In the genomic region with DNA sequence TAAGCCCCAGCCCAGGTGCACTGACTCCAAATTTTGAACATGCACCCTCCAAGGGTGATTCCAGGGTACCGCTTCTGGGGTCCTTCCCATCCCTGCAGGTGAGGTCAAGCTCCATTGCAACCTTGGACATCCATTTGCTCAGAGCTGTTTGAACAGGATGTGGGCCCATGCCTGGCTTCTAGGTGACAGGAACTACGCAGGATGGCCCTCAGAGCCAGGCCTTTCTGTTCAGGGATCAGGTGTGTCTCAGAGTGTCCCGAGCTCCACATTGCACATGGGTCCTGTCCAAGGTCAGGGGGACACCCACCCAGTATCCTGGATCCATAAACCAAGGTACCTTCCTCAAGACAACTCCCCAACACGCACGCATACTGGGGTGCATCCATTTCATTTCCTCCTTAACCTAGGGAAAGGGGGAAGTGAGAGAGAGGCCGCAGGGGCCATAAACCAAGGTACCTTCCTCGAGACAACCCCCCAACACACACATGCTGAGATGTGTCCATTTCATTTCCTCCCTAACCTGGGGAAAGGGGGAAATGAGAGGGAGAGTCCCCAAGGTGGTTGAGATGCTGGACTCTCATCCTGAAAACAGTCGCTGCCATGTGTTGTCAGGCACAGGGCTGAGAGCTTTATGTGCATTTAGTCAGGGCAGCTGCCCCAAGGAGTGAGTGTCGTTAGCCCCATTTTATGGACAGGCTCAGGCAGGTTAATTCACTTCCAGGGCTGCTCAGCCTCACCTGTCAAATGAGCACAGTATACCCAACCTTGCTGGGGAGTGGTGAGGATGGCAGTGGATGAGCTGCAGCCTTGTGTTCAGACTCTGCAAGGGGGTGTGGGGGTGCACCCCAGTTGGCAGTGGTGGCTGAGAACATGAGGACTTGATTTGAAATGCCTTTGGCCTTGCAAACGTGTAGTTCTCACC, we compare ENCODE assay signal across 17 cellular contexts. TPM values are rescaled to one million over a fixed set of nuclear protein-coding genes. Genes with fewer than 3 reads are reported as not detected.
DNase-seq lines count a peak whose midpoint lies in the region; ATAC-seq and TF ChIP-seq lines count a peak whose summit lies in the region.
"Had no signal": no experiment of that assay in that cellular context is flagged by ENCODE, and none has a peak within 500 bp of the region (broad histone marks: within the 10 kb centered on the region; RNA-seq: fewer than 3 reads in every experiment).

No MANE protein-coding gene starts in this region.

- peak overlapping the region; percentile 84 for H3K9ac ChIP-seq in OCI-LY3 (ENCODE audit: low read length)

- peaks cover 33% of the 10 kb centered on the region for H3K4me1 Mint-ChIP-seq in activated CD4-positive, alpha-beta T cell treated with anti-CD3 and anti-CD28 coated beads, Interleukin-2, amount 10 ng/mL, durations not matched to agents 24 days and 14 days
- H3K4me1 Mint-ChIP-seq in stimulated activated naive B cell treated with anti-CD40 and anti-IgM and Interleukin-4, amounts not matched to agents 10 μg/mL and 1 μg/mL and 100 μg/mL, for 72 hours: peaks cover 53 to 62% of the 10 kb centered on the region in 2 donors
- H3K4me1 Mint-ChIP-seq in Calu3 (ENCODE audit: low read depth, unreplicated experiment): peaks cover 26% of the 10 kb centered on the region

- H3K27ac ChIP-seq in OCI-LY3 (ENCODE audit: low read length): peak overlapping the region; percentile 98
- H3K27ac ChIP-seq: ascending aorta, foreskin keratinocyte, PC-9, tibial artery had no signal

- peaks cover 41% of the 10 kb centered on the region for H3K4me1 ChIP-seq in OCI-LY3 (ENCODE audit: low read length)

- no peaks in the 10 kb centered on the region for H3K9me3 ChIP-seq in OCI-LY3 (ENCODE audit: insufficient read depth, low read length)
- H3K9me3 ChIP-seq: ascending aorta, tibial artery had no signal

- no peak for TF ChIP-seq CTCF in OCI-LY3 (IDR thresholded peaks at IDR 0.05; ENCODE audit: low read depth, low read length)
- no peak for TF ChIP-seq CTCF in Calu3 (IDR thresholded peaks at IDR 0.05; ENCODE audit: unreplicated experiment)

- H3K9me3 Mint-ChIP-seq in activated CD4-positive, alpha-beta T cell treated with anti-CD3 and anti-CD28 coated beads, Interleukin-2, amount 10 ng/mL, durations not matched to agents 24 days and 14 days: no peaks in the 10 kb centered on the region
- no peaks in the 10 kb centered on the region for H3K9me3 Mint-ChIP-seq in stimulated activated naive B cell treated with anti-CD40 and anti-IgM and Interleukin-4, amounts not matched to agents 10 μg/mL and 1 μg/mL and 100 μg/mL, for 72 hours
- no peaks in the 10 kb centered on the region for H3K9me3 Mint-ChIP-seq in Calu3 (ENCODE audit: low read depth, unreplicated experiment)
- H3K9me3 Mint-ChIP-seq: activated T-helper 2 cell treated with anti-CD3 and anti-CD28 coated beads, Interferon-gamma antibody, Interleukin-2, Interleukin-4, amounts not matched to agents 10 μg/mL and 5 μg/mL and 100 μg/mL, durations not matched to agents 14 hours and 24 hours and 36 hours had no signal

- CTCF ChIA-PET in Calu3 (lab: Charles Lee): no interaction called here

- H3K4me3 Mint-ChIP-seq in activated CD4-positive, alpha-beta T cell treated with anti-CD3 and anti-CD28 coated beads, Interleukin-2, amount 10 ng/mL, durations not matched to agents 24 days and 14 days: no peak overlapping the region
- H3K4me3 Mint-ChIP-seq in stimulated activated naive B cell treated with anti-CD40 and anti-IgM and Interleukin-4, amounts not matched to agents 10 μg/mL and 1 μg/mL and 100 μg/mL, for 72 hours: peak overlapping the region in 1 of 2 donors; percentile 28
- no peak overlapping the region for H3K4me3 Mint-ChIP-seq in Calu3 (ENCODE audit: low read depth, unreplicated experiment)

- H3K27me3 Mint-ChIP-seq in activated CD4-positive, alpha-beta T cell treated with anti-CD3 and anti-CD28 coated beads, Interleukin-2, amount 10 ng/mL, durations not matched to agents 24 days and 14 days: no peaks in the 10 kb centered on the region
- H3K27me3 Mint-ChIP-seq in stimulated activated naive B cell treated with anti-CD40 and anti-IgM and Interleukin-4, amounts not matched to agents 10 μg/mL and 1 μg/mL and 100 μg/mL, for 72 hours: no peaks in the 10 kb centered on the region
- H3K27me3 Mint-ChIP-seq in Calu3 (ENCODE audit: unreplicated experiment): no peaks in the 10 kb centered on the region

- BruUV-seq in Calu3 (replicated peaks; lab: Mats Ljungman, UMichigan): no TSS peak

- peaks cover 1% of the 10 kb centered on the region for H3K36me3 Mint-ChIP-seq in activated CD4-positive, alpha-beta T cell treated with anti-CD3 and anti-CD28 coated beads, Interleukin-2, amount 10 ng/mL, durations not matched to agents 24 days and 14 days (ENCODE audit: low read depth)
- H3K36me3 Mint-ChIP-seq in stimulated activated naive B cell treated with anti-CD40 and anti-IgM and Interleukin-4, amounts not matched to agents 10 μg/mL and 1 μg/mL and 100 μg/mL, for 72 hours: peaks cover 5 to 17% of the 10 kb centered on the region in 2 donors
- H3K36me3 Mint-ChIP-seq in Calu3 (ENCODE audit: insufficient read depth, unreplicated experiment): peaks cover 30% of the 10 kb centered on the region

- H3K36me3 ChIP-seq in OCI-LY3 (replicated peaks; ENCODE audit: low read depth, low read length): peaks cover 18% of the 10 kb centered on the region

- no peaks in the 10 kb centered on the region for H4K20me1 ChIP-seq in OCI-LY3 (ENCODE audit: insufficient read depth, low read length)

- H2AFZ ChIP-seq in OCI-LY3 (ENCODE audit: low read depth, low read length): no peak overlapping the region
- H2AFZ ChIP-seq: PC-9 had no signal

- no peaks in the 10 kb centered on the region for H3K27me3 ChIP-seq in OCI-LY3 (ENCODE audit: low read depth, low read length)
- H3K27me3 ChIP-seq: ascending aorta, foreskin keratinocyte, tibial artery had no signal

- H3K27ac Mint-ChIP-seq in activated CD4-positive, alpha-beta T cell treated with anti-CD3 and anti-CD28 coated beads, Interleukin-2, amount 10 ng/mL, durations not matched to agents 24 days and 14 days: no peak overlapping the region
- peak overlapping the region; percentile 61 for H3K27ac Mint-ChIP-seq in stimulated activated naive B cell treated with anti-CD40 and anti-IgM and Interleukin-4, amounts not matched to agents 10 μg/mL and 1 μg/mL and 100 μg/mL, for 72 hours
- no peak overlapping the region for H3K27ac Mint-ChIP-seq in Calu3 (ENCODE audit: unreplicated experiment)

- peak overlapping the region; percentile 82 for H3K4me2 ChIP-seq in OCI-LY3 (ENCODE audit: low read length)

- H3K4me3 ChIP-seq in OCI-LY3 (ENCODE audit: low read length): peak overlapping the region; percentile 99
- H3K4me3 ChIP-seq: tibial artery had no signal

- peak; percentile 3 to 8 for ATAC-seq in stimulated activated naive B cell treated with anti-CD40 and anti-IgM and Interleukin-4, amounts not matched to agents 10 μg/mL and 1 μg/mL and 100 μg/mL, for 72 hours (replicated peaks)
- no peak for ATAC-seq in GM21360 (IDR thresholded peaks at IDR 0.05; ENCODE audit: unreplicated experiment)
- ATAC-seq: foreskin keratinocyte had no signal

- peaks cover 86% of the 10 kb centered on the region for H3K79me2 ChIP-seq in OCI-LY3 (ENCODE audit: low read length)

- intact Hi-C loops in activated CD4-positive, alpha-beta T cell treated with anti-CD3 and anti-CD28 coated beads, Interleukin-2, amount 10 ng/mL, durations not matched to agents 24 days and 14 days (cut with micrococcal nuclease): no loop called here
- intact Hi-C loops in Calu3 (cut with micrococcal nuclease; ENCODE audit: unreplicated experiment): no loop called here

- peak; percentile 57 for DNase-seq in activated CD4-positive, alpha-beta T cell treated with anti-CD3 and anti-CD28 coated beads, Interleukin-2, amount 10 ng/mL, durations not matched to agents 24 days and 14 days
- DNase-seq in activated CD4-positive, alpha-beta T cell treated with anti-CD3 and anti-CD28 coated beads for 48 hours: no peak
- DNase-seq in germinal center (ENCODE audit: low spot score) (peak; percentile 40), Calu3 (no peak), dermis blood vessel endothelial cell (no peak)
- DNase-seq in stimulated activated naive B cell treated with anti-CD40 and anti-IgM and Interleukin-4, amounts not matched to agents 10 μg/mL and 1 μg/mL and 100 μg/mL, for 72 hours: peak; percentile 29
- DNase-seq: ACHN; activated CD4-positive, alpha-beta T cell treated with anti-CD3 and anti-CD28 coated beads, Interleukin-2, amount 50 U/mL, for 1 hour; DMS 273 treated with DMSO at 0.1 percent for 48 hours; NCI-H2171; PC-9 had no signal

RNA-seq across cellular contexts. Expression of a gene that starts 2.1 kb away (rescaled TPM):
- total RNA-seq in activated CD4-positive, alpha-beta T cell treated with anti-CD3 and anti-CD28 coated beads, Interleukin-2, amount 10 ng/mL, durations not matched to agents 24 days and 14 days: 9.2 and 10.1 TPM in 2 replicates
- total RNA-seq in Calu3 (2022) (10.0 and 13.1 TPM in 2 replicates), dermis blood vessel endothelial cell (16.0 and 17.7 TPM in 2 replicates)

RNA-seq across cellular contexts. Expression of a gene that starts 2.3 kb away (rescaled TPM):
- total RNA-seq in activated CD4-positive, alpha-beta T cell treated with anti-CD3 and anti-CD28 coated beads, Interleukin-2, amount 10 ng/mL, durations not matched to agents 24 days and 14 days: 33.6 and 35.4 TPM in 2 replicates
- 25.7 and 26.3 TPM in 2 replicates for total RNA-seq in Calu3 (2022)
- 64.5 and 72.9 TPM in 2 replicates for total RNA-seq in dermis blood vessel endothelial cell

RNA-seq across cellular contexts. Expression of a gene that starts 25.7 kb away (rescaled TPM):
- 1.8 and 2.5 TPM in 2 replicates for total RNA-seq in activated CD4-positive, alpha-beta T cell treated with anti-CD3 and anti-CD28 coated beads, Interleukin-2, amount 10 ng/mL, durations not matched to agents 24 days and 14 days
- 1.7 and 2.2 TPM in 2 replicates for total RNA-seq in Calu3 (2022)
- 0.14 and 0.34 TPM in 2 replicates for total RNA-seq in dermis blood vessel endothelial cell

Comparison
In these comparisons a context has a peak if more than half of its experiments do, and no peak if none do; other contexts are left out.
1. DNase-seq: peak in activated CD4-positive, alpha-beta T cell treated with anti-CD3 and anti-CD28 coated beads, Interleukin-2, amount 10 ng/mL, durations not matched to agents 24 days and 14 days (single experiment), germinal center (single experiment) and stimulated activated naive B cell treated with anti-CD40 and anti-IgM and Interleukin-4, amounts not matched to agents 10 μg/mL and 1 μg/mL and 100 μg/mL, for 72 hours (single experiment); none in activated CD4-positive, alpha-beta T cell treated with anti-CD3 and anti-CD28 coated beads for 48 hours (single experiment), Calu3 (single experiment) and dermis blood vessel endothelial cell (single experiment).